1 cellular context compared by ENCODE assay signal in the genomic region with DNA sequence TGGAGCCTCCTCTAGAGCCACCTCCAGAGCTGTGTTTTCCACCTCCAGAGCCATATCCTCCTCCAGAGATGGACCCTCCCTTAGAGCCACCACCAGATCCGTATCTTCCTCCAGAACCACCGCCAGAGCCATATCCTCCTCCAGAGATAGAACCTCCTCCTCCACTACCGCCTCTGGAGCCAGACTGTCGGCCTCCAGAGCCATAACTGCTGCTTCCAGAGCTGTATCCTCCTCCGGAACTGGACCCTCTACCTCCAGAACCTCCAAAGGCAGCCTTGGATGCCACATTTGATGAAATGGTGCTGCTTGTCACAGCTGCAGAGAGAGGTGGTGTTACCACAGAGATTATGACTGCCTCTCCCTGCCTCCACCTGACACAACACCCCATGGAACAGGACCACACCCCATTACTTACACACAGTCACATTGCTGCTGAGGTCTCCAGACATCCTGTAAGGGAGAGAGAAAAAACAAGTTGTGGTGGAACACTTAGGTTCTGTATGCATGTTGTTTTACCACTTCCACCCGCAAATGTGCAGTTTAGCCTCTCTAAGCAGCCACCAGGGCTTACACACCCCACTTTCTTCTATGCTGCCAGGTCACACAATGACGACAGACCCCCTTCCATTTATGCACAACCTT.
TF ChIP-seq lines count a peak whose summit lies in the region.

No MANE protein-coding gene starts in this region.

TF ChIP-seq in GM23338, 12 proteins besides CTCF, POLR2A, EP300 and RAD21:
- TF ChIP-seq, protein P1, sequence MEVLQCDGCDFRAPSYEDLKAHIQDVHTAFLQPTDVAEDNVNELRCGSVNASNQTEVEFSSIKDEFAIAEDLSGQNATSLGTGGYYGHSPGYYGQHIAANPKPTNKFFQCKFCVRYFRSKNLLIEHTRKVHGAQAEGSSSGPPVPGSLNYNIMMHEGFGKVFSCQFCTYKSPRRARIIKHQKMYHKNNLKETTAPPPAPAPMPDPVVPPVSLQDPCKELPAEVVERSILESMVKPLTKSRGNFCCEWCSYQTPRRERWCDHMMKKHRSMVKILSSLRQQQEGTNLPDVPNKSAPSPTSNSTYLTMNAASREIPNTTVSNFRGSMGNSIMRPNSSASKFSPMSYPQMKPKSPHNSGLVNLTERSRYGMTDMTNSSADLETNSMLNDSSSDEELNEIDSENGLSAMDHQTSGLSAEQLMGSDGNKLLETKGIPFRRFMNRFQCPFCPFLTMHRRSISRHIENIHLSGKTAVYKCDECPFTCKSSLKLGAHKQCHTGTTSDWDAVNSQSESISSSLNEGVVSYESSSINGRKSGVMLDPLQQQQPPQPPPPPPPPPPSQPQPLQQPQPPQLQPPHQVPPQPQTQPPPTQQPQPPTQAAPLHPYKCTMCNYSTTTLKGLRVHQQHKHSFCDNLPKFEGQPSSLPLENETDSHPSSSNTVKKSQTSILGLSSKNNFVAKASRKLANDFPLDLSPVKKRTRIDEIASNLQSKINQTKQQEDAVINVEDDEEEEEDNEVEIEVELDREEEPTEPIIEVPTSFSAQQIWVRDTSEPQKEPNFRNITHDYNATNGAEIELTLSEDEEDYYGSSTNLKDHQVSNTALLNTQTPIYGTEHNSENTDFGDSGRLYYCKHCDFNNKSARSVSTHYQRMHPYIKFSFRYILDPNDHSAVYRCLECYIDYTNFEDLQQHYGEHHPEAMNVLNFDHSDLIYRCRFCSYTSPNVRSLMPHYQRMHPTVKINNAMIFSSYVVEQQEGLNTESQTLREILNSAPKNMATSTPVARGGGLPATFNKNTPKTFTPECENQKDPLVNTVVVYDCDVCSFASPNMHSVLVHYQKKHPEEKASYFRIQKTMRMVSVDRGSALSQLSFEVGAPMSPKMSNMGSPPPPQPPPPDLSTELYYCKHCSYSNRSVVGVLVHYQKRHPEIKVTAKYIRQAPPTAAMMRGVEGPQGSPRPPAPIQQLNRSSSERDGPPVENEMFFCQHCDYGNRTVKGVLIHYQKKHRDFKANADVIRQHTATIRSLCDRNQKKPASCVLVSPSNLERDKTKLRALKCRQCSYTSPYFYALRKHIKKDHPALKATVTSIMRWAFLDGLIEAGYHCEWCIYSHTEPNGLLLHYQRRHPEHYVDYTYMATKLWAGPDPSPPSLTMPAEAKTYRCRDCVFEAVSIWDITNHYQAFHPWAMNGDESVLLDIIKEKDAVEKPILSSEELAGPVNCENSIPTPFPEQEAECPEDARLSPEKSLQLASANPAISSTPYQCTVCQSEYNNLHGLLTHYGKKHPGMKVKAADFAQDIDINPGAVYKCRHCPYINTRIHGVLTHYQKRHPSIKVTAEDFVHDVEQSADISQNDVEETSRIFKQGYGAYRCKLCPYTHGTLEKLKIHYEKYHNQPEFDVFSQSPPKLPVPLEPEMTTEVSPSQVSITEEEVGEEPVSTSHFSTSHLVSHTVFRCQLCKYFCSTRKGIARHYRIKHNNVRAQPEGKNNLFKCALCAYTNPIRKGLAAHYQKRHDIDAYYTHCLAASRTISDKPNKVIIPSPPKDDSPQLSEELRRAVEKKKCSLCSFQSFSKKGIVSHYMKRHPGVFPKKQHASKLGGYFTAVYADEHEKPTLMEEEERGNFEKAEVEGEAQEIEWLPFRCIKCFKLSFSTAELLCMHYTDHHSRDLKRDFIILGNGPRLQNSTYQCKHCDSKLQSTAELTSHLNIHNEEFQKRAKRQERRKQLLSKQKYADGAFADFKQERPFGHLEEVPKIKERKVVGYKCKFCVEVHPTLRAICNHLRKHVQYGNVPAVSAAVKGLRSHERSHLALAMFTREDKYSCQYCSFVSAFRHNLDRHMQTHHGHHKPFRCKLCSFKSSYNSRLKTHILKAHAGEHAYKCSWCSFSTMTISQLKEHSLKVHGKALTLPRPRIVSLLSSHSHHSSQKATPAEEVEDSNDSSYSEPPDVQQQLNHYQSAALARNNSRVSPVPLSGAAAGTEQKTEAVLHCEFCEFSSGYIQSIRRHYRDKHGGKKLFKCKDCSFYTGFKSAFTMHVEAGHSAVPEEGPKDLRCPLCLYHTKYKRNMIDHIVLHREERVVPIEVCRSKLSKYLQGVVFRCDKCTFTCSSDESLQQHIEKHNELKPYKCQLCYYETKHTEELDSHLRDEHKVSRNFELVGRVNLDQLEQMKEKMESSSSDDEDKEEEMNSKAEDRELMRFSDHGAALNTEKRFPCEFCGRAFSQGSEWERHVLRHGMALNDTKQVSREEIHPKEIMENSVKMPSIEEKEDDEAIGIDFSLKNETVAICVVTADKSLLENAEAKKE (CRISPR knock-in tag; IDR thresholded peaks at IDR 0.05) = no peak
- no peak for TF ChIP-seq NANOG (IDR thresholded peaks at IDR 0.05; ENCODE audit: borderline replicate concordance)
- no peak for TF ChIP-seq POLR2AphosphoS5 (IDR thresholded peaks at IDR 0.05; ENCODE audit: low read depth)
- no peak for TF ChIP-seq EZH2 (IDR thresholded peaks at IDR 0.05; ENCODE audit: low read depth, unreplicated experiment)
- TF ChIP-seq, protein P2, sequence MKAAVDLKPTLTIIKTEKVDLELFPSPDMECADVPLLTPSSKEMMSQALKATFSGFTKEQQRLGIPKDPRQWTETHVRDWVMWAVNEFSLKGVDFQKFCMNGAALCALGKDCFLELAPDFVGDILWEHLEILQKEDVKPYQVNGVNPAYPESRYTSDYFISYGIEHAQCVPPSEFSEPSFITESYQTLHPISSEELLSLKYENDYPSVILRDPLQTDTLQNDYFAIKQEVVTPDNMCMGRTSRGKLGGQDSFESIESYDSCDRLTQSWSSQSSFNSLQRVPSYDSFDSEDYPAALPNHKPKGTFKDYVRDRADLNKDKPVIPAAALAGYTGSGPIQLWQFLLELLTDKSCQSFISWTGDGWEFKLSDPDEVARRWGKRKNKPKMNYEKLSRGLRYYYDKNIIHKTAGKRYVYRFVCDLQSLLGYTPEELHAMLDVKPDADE (IDR thresholded peaks at IDR 0.05) = no peak
- no peak for TF ChIP-seq ZNF331 (CRISPR knock-in tag; IDR thresholded peaks at IDR 0.05; ENCODE audit: low read depth)
- TF ChIP-seq, protein P3, sequence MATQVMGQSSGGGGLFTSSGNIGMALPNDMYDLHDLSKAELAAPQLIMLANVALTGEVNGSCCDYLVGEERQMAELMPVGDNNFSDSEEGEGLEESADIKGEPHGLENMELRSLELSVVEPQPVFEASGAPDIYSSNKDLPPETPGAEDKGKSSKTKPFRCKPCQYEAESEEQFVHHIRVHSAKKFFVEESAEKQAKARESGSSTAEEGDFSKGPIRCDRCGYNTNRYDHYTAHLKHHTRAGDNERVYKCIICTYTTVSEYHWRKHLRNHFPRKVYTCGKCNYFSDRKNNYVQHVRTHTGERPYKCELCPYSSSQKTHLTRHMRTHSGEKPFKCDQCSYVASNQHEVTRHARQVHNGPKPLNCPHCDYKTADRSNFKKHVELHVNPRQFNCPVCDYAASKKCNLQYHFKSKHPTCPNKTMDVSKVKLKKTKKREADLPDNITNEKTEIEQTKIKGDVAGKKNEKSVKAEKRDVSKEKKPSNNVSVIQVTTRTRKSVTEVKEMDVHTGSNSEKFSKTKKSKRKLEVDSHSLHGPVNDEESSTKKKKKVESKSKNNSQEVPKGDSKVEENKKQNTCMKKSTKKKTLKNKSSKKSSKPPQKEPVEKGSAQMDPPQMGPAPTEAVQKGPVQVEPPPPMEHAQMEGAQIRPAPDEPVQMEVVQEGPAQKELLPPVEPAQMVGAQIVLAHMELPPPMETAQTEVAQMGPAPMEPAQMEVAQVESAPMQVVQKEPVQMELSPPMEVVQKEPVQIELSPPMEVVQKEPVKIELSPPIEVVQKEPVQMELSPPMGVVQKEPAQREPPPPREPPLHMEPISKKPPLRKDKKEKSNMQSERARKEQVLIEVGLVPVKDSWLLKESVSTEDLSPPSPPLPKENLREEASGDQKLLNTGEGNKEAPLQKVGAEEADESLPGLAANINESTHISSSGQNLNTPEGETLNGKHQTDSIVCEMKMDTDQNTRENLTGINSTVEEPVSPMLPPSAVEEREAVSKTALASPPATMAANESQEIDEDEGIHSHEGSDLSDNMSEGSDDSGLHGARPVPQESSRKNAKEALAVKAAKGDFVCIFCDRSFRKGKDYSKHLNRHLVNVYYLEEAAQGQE (IDR thresholded peaks at IDR 0.05; ENCODE audit: unreplicated experiment) = no peak
- no peak for TF ChIP-seq STAT1 (IDR thresholded peaks at IDR 0.05; ENCODE audit: unreplicated experiment)
- TF ChIP-seq JUNB (IDR thresholded peaks at IDR 0.05; ENCODE audit: unreplicated experiment) = no peak
- TF ChIP-seq ZNF114 (CRISPR knock-in tag; IDR thresholded peaks at IDR 0.05) = no peak
- no peak for TF ChIP-seq CREB1 (CRISPR knock-in tag; IDR thresholded peaks at IDR 0.05; ENCODE audit: low read depth)
- no peak for TF ChIP-seq EZH2phosphoT487 (IDR thresholded peaks at IDR 0.05; ENCODE audit: unreplicated experiment)
